In the genomic region with DNA sequence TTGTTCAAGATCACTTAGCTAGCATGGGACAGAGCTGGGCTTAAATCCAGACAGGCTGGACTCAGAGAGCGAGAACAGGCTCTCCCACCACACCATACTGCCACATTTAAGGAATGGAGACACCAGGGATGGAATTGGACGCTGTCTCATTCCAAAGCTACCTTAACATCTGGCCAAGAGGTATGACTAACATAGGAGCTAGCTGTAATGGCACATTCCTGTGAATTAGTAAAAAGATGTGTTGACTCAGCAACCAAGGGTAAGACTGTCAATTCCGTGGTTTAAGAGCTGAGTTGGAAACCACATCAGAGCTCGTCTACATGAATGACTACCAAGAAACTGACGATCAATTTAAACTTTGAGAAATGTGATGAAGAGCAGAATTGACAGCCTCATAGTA, we compare ENCODE assay signal across 1 cellular context.
TF ChIP-seq lines count a peak whose summit lies in the region.

No MANE protein-coding gene starts in this region.

TF ChIP-seq in H1, 55 proteins besides CTCF, POLR2A, EP300 and RAD21 (continued from another document):
- TF ChIP-seq, protein P1, sequence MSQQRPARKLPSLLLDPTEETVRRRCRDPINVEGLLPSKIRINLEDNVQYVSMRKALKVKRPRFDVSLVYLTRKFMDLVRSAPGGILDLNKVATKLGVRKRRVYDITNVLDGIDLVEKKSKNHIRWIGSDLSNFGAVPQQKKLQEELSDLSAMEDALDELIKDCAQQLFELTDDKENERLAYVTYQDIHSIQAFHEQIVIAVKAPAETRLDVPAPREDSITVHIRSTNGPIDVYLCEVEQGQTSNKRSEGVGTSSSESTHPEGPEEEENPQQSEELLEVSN (IDR thresholded peaks at IDR 0.05), result no peak
- TF ChIP-seq JUND (IDR thresholded peaks at IDR 0.05; ENCODE audit: low read length), result no peak
TF ChIP-seq in H1: peak in this region for 0.
